In the genomic region with DNA sequence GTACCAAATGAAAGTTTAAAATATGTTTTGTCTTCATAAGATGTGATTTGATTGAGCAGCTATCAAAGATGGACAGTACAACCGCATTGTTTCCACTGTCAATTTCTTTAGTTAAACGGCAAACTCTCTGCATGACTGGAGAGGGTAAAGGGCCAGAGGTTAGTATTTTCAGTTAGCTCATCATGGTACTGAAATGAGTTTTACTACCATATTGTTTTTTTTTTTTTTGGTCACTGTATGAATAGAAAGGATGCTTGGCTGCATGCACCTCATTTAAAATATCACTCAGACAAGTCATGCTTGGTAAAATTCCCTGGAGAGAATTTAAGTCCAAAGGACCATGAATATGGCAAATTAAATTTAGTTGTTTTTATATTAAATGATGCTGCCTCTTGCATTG, we compare ENCODE assay signal across 16 cellular contexts.
DNase-seq lines count a peak whose midpoint lies in the region; ATAC-seq and TF ChIP-seq lines count a peak whose summit lies in the region.
"Had no signal": no experiment of that assay in that cellular context is flagged by ENCODE, and none has a peak within 500 bp of the region (broad histone marks: within the 10 kb centered on the region; RNA-seq: fewer than 3 reads in every experiment).

No MANE protein-coding gene starts in this region.

- no peaks in the 10 kb centered on the region for H3K4me1 Mint-ChIP-seq in natural killer cell
- H3K4me1 Mint-ChIP-seq: B cell; CD4-positive, CD25-positive, alpha-beta regulatory T cell had no signal

- H3K27ac Mint-ChIP-seq in natural killer cell = no peak overlapping the region
- H3K27ac Mint-ChIP-seq: B cell; CD4-positive, CD25-positive, alpha-beta regulatory T cell; CD8-positive, alpha-beta T cell; HFFc6 had no signal

- intact Hi-C loops in natural killer cell (cut with micrococcal nuclease) = no loop called here

- H3K27me3 Mint-ChIP-seq in natural killer cell (ENCODE audit: low read depth in 2 of 2) = no peaks in the 10 kb centered on the region
- H3K27me3 Mint-ChIP-seq: B cell; CD4-positive, CD25-positive, alpha-beta regulatory T cell had no signal

- H3K4me3 Mint-ChIP-seq in natural killer cell = no peak overlapping the region
- H3K4me3 Mint-ChIP-seq: B cell; CD4-positive, CD25-positive, alpha-beta regulatory T cell; CD8-positive, alpha-beta T cell; HFFc6 had no signal

- H3K9me3 Mint-ChIP-seq in natural killer cell = peaks cover 18 to 25% of the 10 kb centered on the region in 2 donors

- DNase-seq in SKM-1 (lab: John Stamatoyannopoulos, UW; ENCODE audit: unreplicated experiment) = no peak
- no peak for DNase-seq in activated CD8-positive, alpha-beta memory T cell treated with anti-CD3 and anti-CD28 coated beads, Interleukin-2, amount 50 U/mL, for 48 hours
- DNase-seq in Kasumi-1 (lab: John Stamatoyannopoulos, UW) = no peak
- no peak for DNase-seq in natural killer cell
- DNase-seq: Caco-2; CD4-positive, CD25-positive, alpha-beta regulatory T cell; CD8-positive, alpha-beta T cell; DMS153; DND-41; GOT3; HFFc6 had no signal

- ATAC-seq in GM18861 (IDR thresholded peaks at IDR 0.05; ENCODE audit: unreplicated experiment) = peak; percentile 57
- ATAC-seq in HG02588 (IDR thresholded peaks at IDR 0.05; ENCODE audit: unreplicated experiment) = peak; percentile 49
- ATAC-seq in HG02938 (IDR thresholded peaks at IDR 0.05; ENCODE audit: unreplicated experiment) = peak; percentile 52
- ATAC-seq in HG03571 (IDR thresholded peaks at IDR 0.05; ENCODE audit: unreplicated experiment) = peak; percentile 62
- ATAC-seq in natural killer cell = no peak
- ATAC-seq: CD8-positive, alpha-beta T cell had no signal

- H3K36me3 Mint-ChIP-seq in natural killer cell = peaks cover 10% of the 10 kb centered on the region
- H3K36me3 Mint-ChIP-seq: CD4-positive, CD25-positive, alpha-beta regulatory T cell; CD8-positive, alpha-beta T cell had no signal

- no peak for TF ChIP-seq CTCF in natural killer cell (IDR thresholded peaks at IDR 0.05)

Comparison
In these comparisons a context has a peak if more than half of its experiments do, and no peak if none do; other contexts are left out.
1. ATAC-seq: peak in GM18861 (single experiment), HG02588 (single experiment), HG02938 (single experiment) and HG03571 (single experiment); none in natural killer cell (0 of 3).